In genomic region chr2:37324786-37325624, GRCh38 we compare ENCODE assay signal across 1 cellular context.
TF ChIP-seq lines count a peak whose summit lies in the region.

PRKD3 (minus strand) TSS chr2:37324833; CDS start chr2:37316524, 8,309 bp downstream.

TF ChIP-seq in K562, 482 proteins besides CTCF, POLR2A, EP300 and RAD21 (continued from another document and continues in another):
- no peak for TF ChIP-seq CUX1 (CRISPR knock-in tag; IDR thresholded peaks at IDR 0.05)
- TF ChIP-seq STAT6 (CRISPR knock-in tag; IDR thresholded peaks at IDR 0.05), result no peak
- no peak for TF ChIP-seq E4F1 (CRISPR knock-in tag; IDR thresholded peaks at IDR 0.05; ENCODE audit: borderline replicate concordance)
- no peak for TF ChIP-seq GTF2B (IDR thresholded peaks at IDR 0.05; ENCODE audit: extremely low read depth, insufficient read length)
- peak; percentile 51; the same call in 1 of the 2 replicates for TF ChIP-seq ETS1 (conservative IDR thresholded peaks at IDR 0.05; ENCODE audit: control insufficient read depth, low read depth, low read length)
- no peak for TF ChIP-seq SP1 (CRISPR knock-in tag; IDR thresholded peaks at IDR 0.05)
- TF ChIP-seq MLLT1 (IDR thresholded peaks at IDR 0.05), result no peak
- TF ChIP-seq ID3 (CRISPR knock-in tag; IDR thresholded peaks at IDR 0.05), result no peak
- TF ChIP-seq ID3 (tag; IDR thresholded peaks at IDR 0.05), result no peak
- TF ChIP-seq KAT7 (CRISPR knock-in tag; IDR thresholded peaks at IDR 0.05; ENCODE audit: borderline replicate concordance), result 0 out of 2 replicates have a peak, but pooled peaks have one; percentile 84
- TF ChIP-seq DIDO1 (tag; IDR thresholded peaks at IDR 0.05; ENCODE audit: low read depth), result no peak
- no peak for TF ChIP-seq SRSF1 (IDR thresholded peaks at IDR 0.05; ENCODE audit: low read depth, low read length)
- no peak for TF ChIP-seq E2F8 (IDR thresholded peaks at IDR 0.05; ENCODE audit: low read depth, partially characterized antibody)
- TF ChIP-seq POLR3A (IDR thresholded peaks at IDR 0.05; ENCODE audit: borderline replicate concordance, extremely low read depth, insufficient read depth, insufficient read length), result no peak
- no peak for TF ChIP-seq OTX1 (CRISPR knock-in tag; IDR thresholded peaks at IDR 0.05)
- no peak for TF ChIP-seq ZNF77 (CRISPR knock-in tag; IDR thresholded peaks at IDR 0.05)
- no peak for TF ChIP-seq COPS2 (conservative IDR thresholded peaks at IDR 0.05)
- TF ChIP-seq ZBTB8A (IDR thresholded peaks at IDR 0.05; ENCODE audit: partially characterized antibody), result no peak
- TF ChIP-seq KLF10 (CRISPR knock-in tag; IDR thresholded peaks at IDR 0.05), result no peak
- no peak for TF ChIP-seq ASH1L (IDR thresholded peaks at IDR 0.05; ENCODE audit: borderline replicate concordance, low read depth, partially characterized antibody)
- no peak for TF ChIP-seq ZNF609 (CRISPR knock-in tag; IDR thresholded peaks at IDR 0.05; ENCODE audit: borderline replicate concordance)
- no peak for TF ChIP-seq CTCFL (IDR thresholded peaks at IDR 0.05; ENCODE audit: borderline replicate concordance, insufficient read depth, low read depth, low read length, poor library complexity, severe bottlenecking)
- peak in 1 of 2 experiments; percentile 49; a peak in 2 of 4 replicates for TF ChIP-seq SIX5 (IDR thresholded peaks at IDR 0.05; ENCODE audit: borderline replicate concordance in 1 of 2, insufficient read depth in 1 of 2, low read depth in 1 of 2, low read length in 2 of 2)
